In genomic region chr22:46731246-46732040, GRCh38 we compare ENCODE assay signal across 1 cellular context.
TF ChIP-seq lines count a peak whose summit lies in the region.

No MANE protein-coding gene starts in this region.

TF ChIP-seq in HepG2, 621 proteins besides CTCF, POLR2A, EP300 and RAD21 (continued from another document and continues in another):
- no peak for TF ChIP-seq TEF (CRISPR knock-in tag; IDR thresholded peaks at IDR 0.05)
- TF ChIP-seq HES4 (CRISPR knock-in tag; IDR thresholded peaks at IDR 0.05; ENCODE audit: borderline replicate concordance) = 0 out of 2 replicates have a peak, but pooled peaks have one; percentile 59
- TF ChIP-seq MAF1 (CRISPR knock-in tag; IDR thresholded peaks at IDR 0.05; ENCODE audit: borderline replicate concordance) = no peak
- TF ChIP-seq CENPT (CRISPR knock-in tag; IDR thresholded peaks at IDR 0.05; ENCODE audit: low read depth) = no peak
- no peak for TF ChIP-seq RBM22 (optimal IDR thresholded peaks at IDR 0.05; ENCODE audit: low read length)
- no peak for TF ChIP-seq TCF12 (IDR thresholded peaks at IDR 0.05)
- peak; percentile 43; the same call in 1 of the 2 replicates for TF ChIP-seq TCF12 (CRISPR knock-in tag; IDR thresholded peaks at IDR 0.05)
- no peak for TF ChIP-seq ZNF354B (CRISPR knock-in tag; IDR thresholded peaks at IDR 0.05)
- peak; percentile 67; the same call in 1 of the 2 replicates for TF ChIP-seq NFKBIZ (CRISPR knock-in tag; IDR thresholded peaks at IDR 0.05)
- no peak for TF ChIP-seq ELF4 (CRISPR knock-in tag; IDR thresholded peaks at IDR 0.05; ENCODE audit: borderline replicate concordance)
- TF ChIP-seq ZFP82 (CRISPR knock-in tag; IDR thresholded peaks at IDR 0.05; ENCODE audit: borderline replicate concordance) = no peak
- TF ChIP-seq KMT2A (CRISPR knock-in tag; IDR thresholded peaks at IDR 0.05) = peak; percentile 69; the same call in 1 of the 2 replicates
- TF ChIP-seq ZNF660 (CRISPR knock-in tag; IDR thresholded peaks at IDR 0.05; ENCODE audit: borderline replicate concordance, low read depth) = no peak
- TF ChIP-seq DNMT1 (CRISPR knock-in tag; IDR thresholded peaks at IDR 0.05) = no peak; the same call in none of the 2 replicates
- no peak for TF ChIP-seq KDM5A (IDR thresholded peaks at IDR 0.05; ENCODE audit: borderline replicate concordance, low read length)
- no peak; the same call in 1 of the 2 replicates for TF ChIP-seq ZNF12 (CRISPR knock-in tag; IDR thresholded peaks at IDR 0.05)
- TF ChIP-seq IRF9 (CRISPR knock-in tag; IDR thresholded peaks at IDR 0.05; ENCODE audit: borderline replicate concordance) = peak; percentile 66; the same call in 1 of the 2 replicates
- no peak for TF ChIP-seq MBNL3 (CRISPR knock-in tag; conservative IDR thresholded peaks at IDR 0.05)
- no peak for TF ChIP-seq ZNF713 (CRISPR knock-in tag; IDR thresholded peaks at IDR 0.05)
- TF ChIP-seq, protein P1, sequence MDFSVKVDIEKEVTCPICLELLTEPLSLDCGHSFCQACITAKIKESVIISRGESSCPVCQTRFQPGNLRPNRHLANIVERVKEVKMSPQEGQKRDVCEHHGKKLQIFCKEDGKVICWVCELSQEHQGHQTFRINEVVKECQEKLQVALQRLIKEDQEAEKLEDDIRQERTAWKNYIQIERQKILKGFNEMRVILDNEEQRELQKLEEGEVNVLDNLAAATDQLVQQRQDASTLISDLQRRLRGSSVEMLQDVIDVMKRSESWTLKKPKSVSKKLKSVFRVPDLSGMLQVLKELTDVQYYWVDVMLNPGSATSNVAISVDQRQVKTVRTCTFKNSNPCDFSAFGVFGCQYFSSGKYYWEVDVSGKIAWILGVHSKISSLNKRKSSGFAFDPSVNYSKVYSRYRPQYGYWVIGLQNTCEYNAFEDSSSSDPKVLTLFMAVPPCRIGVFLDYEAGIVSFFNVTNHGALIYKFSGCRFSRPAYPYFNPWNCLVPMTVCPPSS (IDR thresholded peaks at IDR 0.05) = no peak
- peak; percentile 59; the same call in 1 of the 2 replicates for TF ChIP-seq STAT5B (CRISPR knock-in tag; IDR thresholded peaks at IDR 0.05)
- 0 out of 2 replicates have a peak, but pooled peaks have one; percentile 62 for TF ChIP-seq ZMYM4 (CRISPR knock-in tag; IDR thresholded peaks at IDR 0.05)
- TF ChIP-seq ZNF253 (CRISPR knock-in tag; IDR thresholded peaks at IDR 0.05; ENCODE audit: borderline replicate concordance) = no peak
- no peak for TF ChIP-seq ZBTB21 (CRISPR knock-in tag; IDR thresholded peaks at IDR 0.05)
- no peak for TF ChIP-seq E2F1 (CRISPR knock-in tag; IDR thresholded peaks at IDR 0.05)
- TF ChIP-seq CREM (IDR thresholded peaks at IDR 0.05) = peak; percentile 41; the same call in 1 of the 2 replicates
- no peak for TF ChIP-seq CREM (CRISPR knock-in tag; IDR thresholded peaks at IDR 0.05)
- TF ChIP-seq, protein P2, sequence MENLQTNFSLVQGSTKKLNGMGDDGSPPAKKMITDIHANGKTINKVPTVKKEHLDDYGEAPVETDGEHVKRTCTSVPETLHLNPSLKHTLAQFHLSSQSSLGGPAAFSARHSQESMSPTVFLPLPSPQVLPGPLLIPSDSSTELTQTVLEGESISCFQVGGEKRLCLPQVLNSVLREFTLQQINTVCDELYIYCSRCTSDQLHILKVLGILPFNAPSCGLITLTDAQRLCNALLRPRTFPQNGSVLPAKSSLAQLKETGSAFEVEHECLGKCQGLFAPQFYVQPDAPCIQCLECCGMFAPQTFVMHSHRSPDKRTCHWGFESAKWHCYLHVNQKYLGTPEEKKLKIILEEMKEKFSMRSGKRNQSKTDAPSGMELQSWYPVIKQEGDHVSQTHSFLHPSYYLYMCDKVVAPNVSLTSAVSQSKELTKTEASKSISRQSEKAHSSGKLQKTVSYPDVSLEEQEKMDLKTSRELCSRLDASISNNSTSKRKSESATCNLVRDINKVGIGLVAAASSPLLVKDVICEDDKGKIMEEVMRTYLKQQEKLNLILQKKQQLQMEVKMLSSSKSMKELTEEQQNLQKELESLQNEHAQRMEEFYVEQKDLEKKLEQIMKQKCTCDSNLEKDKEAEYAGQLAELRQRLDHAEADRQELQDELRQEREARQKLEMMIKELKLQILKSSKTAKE (CRISPR knock-in tag; IDR thresholded peaks at IDR 0.05; ENCODE audit: borderline replicate concordance) = peak; percentile 86; the same call in 1 of the 2 replicates
- TF ChIP-seq KIAA2018 (CRISPR knock-in tag; IDR thresholded peaks at IDR 0.05; ENCODE audit: borderline replicate concordance) = no peak
- TF ChIP-seq PATZ1 (CRISPR knock-in tag; IDR thresholded peaks at IDR 0.05) = peak; percentile 97
- peak; percentile 80; the same call in 1 of the 2 replicates for TF ChIP-seq HNF4G (IDR thresholded peaks at IDR 0.05; ENCODE audit: borderline replicate concordance, low read depth, low read length)
- TF ChIP-seq HNF4G (CRISPR knock-in tag; IDR thresholded peaks at IDR 0.05; ENCODE audit: borderline replicate concordance, low read depth) = peak; percentile 82; the same call in 1 of the 2 replicates
- peak; percentile 89 for TF ChIP-seq ZFX (CRISPR knock-in tag; IDR thresholded peaks at IDR 0.05; ENCODE audit: low read depth)
- TF ChIP-seq ZNF282 (IDR thresholded peaks at IDR 0.05; ENCODE audit: partially characterized antibody) = no peak
- TF ChIP-seq ARNT2 (CRISPR knock-in tag; IDR thresholded peaks at IDR 0.05; ENCODE audit: low read depth) = peak; percentile 81
- TF ChIP-seq ZNF230 (CRISPR knock-in tag; IDR thresholded peaks at IDR 0.05) = no peak; the same call in 1 of the 2 replicates
- TF ChIP-seq IKZF5 (CRISPR knock-in tag; IDR thresholded peaks at IDR 0.05) = peak; percentile 67
- no peak for TF ChIP-seq ZFP90 (CRISPR knock-in tag; IDR thresholded peaks at IDR 0.05; ENCODE audit: borderline replicate concordance)
- TF ChIP-seq ERF (CRISPR knock-in tag; IDR thresholded peaks at IDR 0.05) = peak; percentile 85
- TF ChIP-seq ZNF3 (CRISPR knock-in tag; IDR thresholded peaks at IDR 0.05) = no peak
- peak; percentile 97 for TF ChIP-seq PHF5A (CRISPR knock-in tag; IDR thresholded peaks at IDR 0.05; ENCODE audit: low read depth, unreplicated experiment)
- TF ChIP-seq, protein P3, sequence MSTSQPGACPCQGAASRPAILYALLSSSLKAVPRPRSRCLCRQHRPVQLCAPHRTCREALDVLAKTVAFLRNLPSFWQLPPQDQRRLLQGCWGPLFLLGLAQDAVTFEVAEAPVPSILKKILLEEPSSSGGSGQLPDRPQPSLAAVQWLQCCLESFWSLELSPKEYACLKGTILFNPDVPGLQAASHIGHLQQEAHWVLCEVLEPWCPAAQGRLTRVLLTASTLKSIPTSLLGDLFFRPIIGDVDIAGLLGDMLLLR (CRISPR knock-in tag; IDR thresholded peaks at IDR 0.05) = peak; percentile 75; the same call in 1 of the 2 replicates
- TF ChIP-seq ZBTB37 (CRISPR knock-in tag; IDR thresholded peaks at IDR 0.05) = no peak
- peak; percentile 97 for TF ChIP-seq PITX1 (CRISPR knock-in tag; IDR thresholded peaks at IDR 0.05)
- peak; percentile 96 for TF ChIP-seq SALL1 (CRISPR knock-in tag; IDR thresholded peaks at IDR 0.05)
